ENCODE assay signal across 16 cellular contexts in genomic region chr7:36058020-36058592, GRCh38.
DNase-seq lines count a peak whose midpoint lies in the region; ATAC-seq and FAIRE-seq lines count a peak whose summit lies in the region.
"Had no signal": no experiment of that assay in that cellular context is flagged by ENCODE, and none has a peak within 500 bp of the region (broad histone marks: within the 10 kb centered on the region; RNA-seq: fewer than 3 reads in every experiment).

No MANE protein-coding gene starts in this region.

- no peaks in the 10 kb centered on the region for H3K27me3 Mint-ChIP-seq in activated T-helper 17 cell treated with anti-CD3 and anti-CD28 coated beads, Interleukin-2, amount 50 U/mL, for 72 hours

- no peaks in the 10 kb centered on the region for H3K4me1 Mint-ChIP-seq in activated T-helper 17 cell treated with anti-CD3 and anti-CD28 coated beads, Interleukin-2, amount 50 U/mL, for 72 hours

- FAIRE-seq in GM18507 (lab: Jason Lieb, UNC), result peak; percentile 73

- ATAC-seq in GM19463 (IDR thresholded peaks at IDR 0.05; ENCODE audit: unreplicated experiment) (peak; percentile 83), HG02885 (IDR thresholded peaks at IDR 0.05; ENCODE audit: poor library complexity, unreplicated experiment) (peak; percentile 83), HG02763 (IDR thresholded peaks at IDR 0.05; ENCODE audit: unreplicated experiment) (no peak)
- peak; percentile 29 for ATAC-seq in activated T-helper 17 cell treated with anti-CD3 and anti-CD28 coated beads, Interleukin-2, amount 50 U/mL, for 72 hours (replicated peaks)
- ATAC-seq: left cardiac atrium, WTC11 had no signal

- no peaks in the 10 kb centered on the region for H3K9me3 Mint-ChIP-seq in activated T-helper 17 cell treated with anti-CD3 and anti-CD28 coated beads, Interleukin-2, amount 50 U/mL, for 72 hours
- H3K9me3 Mint-ChIP-seq: activated T-helper 1 cell treated with anti-CD3 and anti-CD28 coated beads, Interleukin-12 subunit alpha, Interleukin-12 subunit beta, Interleukin-2, Interleukin-4 antibody, amounts not matched to agents 30 ng/mL and 10 ng/mL and 1 ng/mL, durations not matched to agents 14 hours and 24 hours and 36 hours had no signal

- no peaks in the 10 kb centered on the region for H3K36me3 Mint-ChIP-seq in activated T-helper 17 cell treated with anti-CD3 and anti-CD28 coated beads, Interleukin-2, amount 50 U/mL, for 72 hours (ENCODE audit: low read depth)
- H3K36me3 Mint-ChIP-seq: WTC11 had no signal

- DNase-seq in GM18507 (ENCODE audit: extremely low spot score, insufficient read length, low read depth) (no peak), amniotic stem cell (lab: John Stamatoyannopoulos, UW) (no peak), germinal center (ENCODE audit: low spot score) (no peak), occipital lobe (lab: John Stamatoyannopoulos, UW) (no peak)
- DNase-seq: BE2C; effector CD8-positive, alpha-beta T cell; left cardiac atrium; NCI-H1105 treated with DMSO at 0.1 percent for 48 hours; NCI-H748 treated with DMSO at 0.1 percent for 48 hours; SIG-M5 had no signal

- no peak overlapping the region for H3K4me3 Mint-ChIP-seq in activated T-helper 17 cell treated with anti-CD3 and anti-CD28 coated beads, Interleukin-2, amount 50 U/mL, for 72 hours
- H3K4me3 Mint-ChIP-seq: activated T-helper 1 cell treated with anti-CD3 and anti-CD28 coated beads, Interleukin-12 subunit alpha, Interleukin-12 subunit beta, Interleukin-2, Interleukin-4 antibody, amounts not matched to agents 30 ng/mL and 10 ng/mL and 1 ng/mL, durations not matched to agents 14 hours and 24 hours and 36 hours; WTC11 had no signal

- H3K27ac Mint-ChIP-seq in activated T-helper 17 cell treated with anti-CD3 and anti-CD28 coated beads, Interleukin-2, amount 50 U/mL, for 72 hours, result no peak overlapping the region
- H3K27ac Mint-ChIP-seq: activated T-helper 1 cell treated with anti-CD3 and anti-CD28 coated beads, Interleukin-12 subunit alpha, Interleukin-12 subunit beta, Interleukin-2, Interleukin-4 antibody, amounts not matched to agents 30 ng/mL and 10 ng/mL and 1 ng/mL, durations not matched to agents 14 hours and 24 hours and 36 hours; WTC11 had no signal
